9 cellular contexts compared by ENCODE assay signal in the genomic region with DNA sequence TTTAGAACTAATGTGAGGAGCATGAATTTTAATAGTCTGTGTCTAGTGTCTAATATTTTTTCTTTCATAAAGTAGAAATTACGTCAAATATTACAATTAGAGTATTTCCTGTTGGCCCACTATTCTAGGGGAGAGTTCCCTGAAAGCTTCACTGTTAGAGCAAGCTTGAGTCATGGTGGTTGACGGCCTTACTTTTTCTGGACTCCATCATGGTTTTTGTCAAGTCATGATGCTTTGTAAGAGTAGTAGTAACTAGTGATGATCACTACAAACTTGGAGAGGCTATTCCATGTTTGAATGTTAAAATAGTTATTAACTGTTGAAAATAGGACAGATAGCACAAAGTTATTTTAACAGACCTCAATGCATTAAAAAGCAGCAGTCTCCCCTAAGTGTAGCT. TPM values are rescaled to one million over a fixed set of nuclear protein-coding genes. Genes with fewer than 3 reads are reported as not detected.
DNase-seq lines count a peak whose midpoint lies in the region; ATAC-seq and TF ChIP-seq lines count a peak whose summit lies in the region.
"Had no signal": no experiment of that assay in that cellular context is flagged by ENCODE, and none has a peak within 500 bp of the region (broad histone marks: within the 10 kb centered on the region; RNA-seq: fewer than 3 reads in every experiment).

No MANE protein-coding gene starts in this region.

- H3K9me3 ChIP-seq in left ventricle myocardium inferior (replicated peaks) (no peaks in the 10 kb centered on the region), iPS-20b (ENCODE audit: insufficient read depth, low read depth, low read length) (no peaks in the 10 kb centered on the region), upper lobe of right lung (no peaks in the 10 kb centered on the region)

- H3K27me3 Mint-ChIP-seq in activated T-helper 1 cell treated with anti-CD3 and anti-CD28 coated beads, Interleukin-12 subunit alpha, Interleukin-12 subunit beta, Interleukin-2, Interleukin-4 antibody, amounts not matched to agents 30 ng/mL and 10 ng/mL and 1 ng/mL, durations not matched to agents 14 hours and 24 hours and 36 hours (ENCODE audit: insufficient read depth) = peaks cover 5% of the 10 kb centered on the region

- intact Hi-C loops in left ventricle myocardium inferior (cut with micrococcal nuclease) (no loop called here), cardiac septum (cut with DNase I) (no loop called here), upper lobe of right lung (cut with DNase I) (no loop called here)
- intact Hi-C loops in activated T-helper 1 cell treated with anti-CD3 and anti-CD28 coated beads, Interleukin-12 subunit alpha, Interleukin-12 subunit beta, Interleukin-2, Interleukin-4 antibody, amounts not matched to agents 30 ng/mL and 10 ng/mL and 1 ng/mL, durations not matched to agents 14 hours and 24 hours and 36 hours (cut with micrococcal nuclease) = no loop called here

- H3K36me3 Mint-ChIP-seq in activated T-helper 1 cell treated with anti-CD3 and anti-CD28 coated beads, Interleukin-12 subunit alpha, Interleukin-12 subunit beta, Interleukin-2, Interleukin-4 antibody, amounts not matched to agents 30 ng/mL and 10 ng/mL and 1 ng/mL, durations not matched to agents 14 hours and 24 hours and 36 hours (ENCODE audit: low read depth) = peaks cover 35% of the 10 kb centered on the region

- no peaks in the 10 kb centered on the region for H3K9me3 Mint-ChIP-seq in activated T-helper 1 cell treated with anti-CD3 and anti-CD28 coated beads, Interleukin-12 subunit alpha, Interleukin-12 subunit beta, Interleukin-2, Interleukin-4 antibody, amounts not matched to agents 30 ng/mL and 10 ng/mL and 1 ng/mL, durations not matched to agents 14 hours and 24 hours and 36 hours

- no peaks in the 10 kb centered on the region for H3K27me3 ChIP-seq in left ventricle myocardium inferior (ENCODE audit: low read depth)
- H3K27me3 ChIP-seq in iPS-20b (ENCODE audit: insufficient read depth, low read length) = peaks cover 12% of the 10 kb centered on the region
- no peaks in the 10 kb centered on the region for H3K27me3 ChIP-seq in upper lobe of right lung

- H3K36me3 ChIP-seq in left ventricle myocardium inferior (peaks cover 43% of the 10 kb centered on the region), iPS-20b (ENCODE audit: insufficient read depth, low read depth, low read length) (peaks cover 50% of the 10 kb centered on the region), upper lobe of right lung (peaks cover 42% of the 10 kb centered on the region)

- peak overlapping the region; percentile 94 for H3K4me3 Mint-ChIP-seq in activated T-helper 1 cell treated with anti-CD3 and anti-CD28 coated beads, Interleukin-12 subunit alpha, Interleukin-12 subunit beta, Interleukin-2, Interleukin-4 antibody, amounts not matched to agents 30 ng/mL and 10 ng/mL and 1 ng/mL, durations not matched to agents 14 hours and 24 hours and 36 hours

- peaks cover 28% of the 10 kb centered on the region for H3K4me1 Mint-ChIP-seq in activated T-helper 1 cell treated with anti-CD3 and anti-CD28 coated beads, Interleukin-12 subunit alpha, Interleukin-12 subunit beta, Interleukin-2, Interleukin-4 antibody, amounts not matched to agents 30 ng/mL and 10 ng/mL and 1 ng/mL, durations not matched to agents 14 hours and 24 hours and 36 hours (ENCODE audit: low read depth)

- no peak for DNase-seq in left ventricle myocardium inferior
- DNase-seq in cardiac septum (ENCODE audit: low spot score) = no peak
- no peak for DNase-seq in activated T-helper 1 cell treated with anti-CD3 and anti-CD28 coated beads, Interleukin-12 subunit alpha, Interleukin-12 subunit beta, Interleukin-2, Interleukin-4 antibody, amounts not matched to agents 30 ng/mL and 10 ng/mL and 1 ng/mL, durations not matched to agents 14 hours and 24 hours and 36 hours (ENCODE audit: low spot score)
- no peak for DNase-seq in upper lobe of right lung
- no peak for DNase-seq in SW480 (ENCODE audit: low spot score)
- DNase-seq: T-helper 9 cell had no signal

- H3K4me1 ChIP-seq in left ventricle myocardium inferior (peaks cover 59% of the 10 kb centered on the region), iPS-20b (ENCODE audit: insufficient read depth, low read length) (peaks cover 5% of the 10 kb centered on the region; the same call in 1 of the 2 replicates), upper lobe of right lung (peaks cover 17% of the 10 kb centered on the region)

- no peak overlapping the region for H3K27ac ChIP-seq in left ventricle myocardium inferior (replicated peaks)
- H3K27ac ChIP-seq in iPS-20b (ENCODE audit: low read length) = no peak overlapping the region
- no peak overlapping the region for H3K27ac ChIP-seq in upper lobe of right lung

- peak overlapping the region; percentile 97; the same call in 1 of the 2 replicates for H3K9ac ChIP-seq in iPS-20b (ENCODE audit: low read depth, low read length)

- peak overlapping the region; percentile 99 for H3K4me3 ChIP-seq in left ventricle myocardium inferior
- peak overlapping the region; percentile 98 for H3K4me3 ChIP-seq in iPS-20b (ENCODE audit: low read length)
- peak overlapping the region; percentile 100 for H3K4me3 ChIP-seq in upper lobe of right lung

- no peak for ATAC-seq in upper lobe of right lung
- no peak for ATAC-seq in GM21576 (IDR thresholded peaks at IDR 0.05; ENCODE audit: unreplicated experiment)
- no peak for ATAC-seq in GM19452 (IDR thresholded peaks at IDR 0.05; ENCODE audit: unreplicated experiment)

- TF ChIP-seq CTCF in left ventricle myocardium inferior (IDR thresholded peaks at IDR 0.05; ENCODE audit: borderline replicate concordance) (no peak), upper lobe of right lung (IDR thresholded peaks at IDR 0.05) (no peak)

- H3K27ac Mint-ChIP-seq in activated T-helper 1 cell treated with anti-CD3 and anti-CD28 coated beads, Interleukin-12 subunit alpha, Interleukin-12 subunit beta, Interleukin-2, Interleukin-4 antibody, amounts not matched to agents 30 ng/mL and 10 ng/mL and 1 ng/mL, durations not matched to agents 14 hours and 24 hours and 36 hours = no peak overlapping the region

RNA-seq across cellular contexts. Expression of gene PSMD11, which starts 1.7 kb away (rescaled TPM):
- total RNA-seq in left ventricle myocardium inferior = 63.7 TPM
- total RNA-seq in cardiac septum = 81.7 TPM
- total RNA-seq in activated T-helper 1 cell treated with anti-CD3 and anti-CD28 coated beads, Interleukin-12 subunit alpha, Interleukin-12 subunit beta, Interleukin-2, Interleukin-4 antibody, amounts not matched to agents 30 ng/mL and 10 ng/mL and 1 ng/mL, durations not matched to agents 14 hours and 24 hours and 36 hours = 190 and 198 TPM in 2 replicates
- 62.8 TPM for total RNA-seq in upper lobe of right lung

RNA-seq across cellular contexts. Expression of gene CDK5R1, which starts 40.8 kb away (rescaled TPM):
- total RNA-seq in left ventricle myocardium inferior (1.5 TPM), cardiac septum (1.5 TPM), upper lobe of right lung (1.6 TPM)
- 6.1 and 7.1 TPM in 2 replicates for total RNA-seq in activated T-helper 1 cell treated with anti-CD3 and anti-CD28 coated beads, Interleukin-12 subunit alpha, Interleukin-12 subunit beta, Interleukin-2, Interleukin-4 antibody, amounts not matched to agents 30 ng/mL and 10 ng/mL and 1 ng/mL, durations not matched to agents 14 hours and 24 hours and 36 hours
